Comparison of ENCODE assay signal across 16 cellular contexts in genomic region chr22:29629382-29630179, GRCh38. TPM values are rescaled to one million over a fixed set of nuclear protein-coding genes. Genes with fewer than 3 reads are reported as not detected.
DNase-seq lines count a peak whose midpoint lies in the region; ATAC-seq, FAIRE-seq and TF ChIP-seq lines count a peak whose summit lies in the region.
"Had no signal": no experiment of that assay in that cellular context is flagged by ENCODE, and none has a peak within 500 bp of the region (broad histone marks: within the 10 kb centered on the region; RNA-seq: fewer than 3 reads in every experiment).

No MANE protein-coding gene starts in this region.

- H3K36me3 ChIP-seq in Caco-2 (ENCODE audit: control insufficient read depth, insufficient read depth, low read length) (no peaks in the 10 kb centered on the region), astrocyte (ENCODE audit: insufficient read depth, low read length) (no peaks in the 10 kb centered on the region)

- no peak for ATAC-seq in naive thymus-derived CD8-positive, alpha-beta T cell
- ATAC-seq in GM18867 (IDR thresholded peaks at IDR 0.05; ENCODE audit: unreplicated experiment): no peak

- peak overlapping the region; percentile 13 for H3K9ac ChIP-seq in astrocyte (ENCODE audit: low read length)
- H3K9ac ChIP-seq: BLaER1 had no signal

- CTCF ChIA-PET in Caco-2 (lab: Charles Lee): interaction anchor here (1.1 kb wide), 1 partner anchor 76 kb away, joined by 3 read pairs; the partner anchor contains the start of gene THOC5

- peak overlapping the region; percentile 38 for H3K27ac ChIP-seq in astrocyte (ENCODE audit: low read depth, low read length)
- H3K27ac ChIP-seq: BLaER1 had no signal

- H3K9me3 Mint-ChIP-seq in Caco-2 (ENCODE audit: unreplicated experiment): no peaks in the 10 kb centered on the region
- no peaks in the 10 kb centered on the region for H3K9me3 Mint-ChIP-seq in astrocyte (ENCODE audit: unreplicated experiment)
- no peaks in the 10 kb centered on the region for H3K9me3 Mint-ChIP-seq in naive thymus-derived CD8-positive, alpha-beta T cell

- TF ChIP-seq CTCF in Caco-2 (IDR thresholded peaks at IDR 0.05; ENCODE audit: insufficient read depth in 1 of 2, low read depth in 1 of 2, low read length in 1 of 2, severe bottlenecking in 1 of 2, unreplicated experiment in 1 of 2) (no peak), astrocyte (IDR thresholded peaks at IDR 0.05; ENCODE audit: insufficient read depth, low read depth, low read length) (no peak)

- intact Hi-C loops in Caco-2 (cut with micrococcal nuclease; ENCODE audit: unreplicated experiment): no loop called here

- FAIRE-seq in astrocyte (lab: Jason Lieb, UNC): no peak

- peaks cover 95% of the 10 kb centered on the region for H3K79me2 ChIP-seq in astrocyte (ENCODE audit: insufficient read depth, low read length)

- H4K20me1 ChIP-seq in astrocyte (ENCODE audit: insufficient read depth, low read length): no peaks in the 10 kb centered on the region

- H3K27me3 Mint-ChIP-seq in Caco-2 (ENCODE audit: insufficient read depth, unreplicated experiment) (no peaks in the 10 kb centered on the region), astrocyte (ENCODE audit: low read depth, unreplicated experiment) (no peaks in the 10 kb centered on the region)
- no peaks in the 10 kb centered on the region for H3K27me3 Mint-ChIP-seq in naive thymus-derived CD8-positive, alpha-beta T cell

- H2AFZ ChIP-seq in astrocyte (ENCODE audit: low read depth, low read length): no peak overlapping the region

- H3K4me2 ChIP-seq in astrocyte (ENCODE audit: low read length): peak overlapping the region; percentile 2
- H3K4me2 ChIP-seq: BLaER1 had no signal

- no peak for DNase-seq in Caco-2
- DNase-seq in OCI-M1 (lab: John Stamatoyannopoulos, UW): peak; percentile 81
- DNase-seq in astrocyte (ENCODE audit: low read depth): no peak
- peak; percentile 26 to 58 for DNase-seq in lung microvascular endothelial cell (ENCODE audit: low read depth in 2 of 2)
- no peak for DNase-seq in effector CD8-positive, alpha-beta T cell (lab: John Stamatoyannopoulos, UW)
- no peak for DNase-seq in naive thymus-derived CD8-positive, alpha-beta T cell
- DNase-seq in T-helper 1 cell: no peak
- DNase-seq: 8988T, DMS153, GOT3, NCI-H187 treated with DMSO at 0.1 percent for 48 hours, NCI-H2171, NCI-H82, SIG-M5 had no signal

- POLR2A ChIA-PET in Caco-2 (lab: Charles Lee): no interaction called here
- POLR2A ChIA-PET in naive thymus-derived CD8-positive, alpha-beta T cell (lab: Charles Lee): interaction anchor here (1.2 kb wide), 1 partner anchor 22 kb away, joined by 3 read pairs; no protein-coding TSS in a partner anchor

- H3K27me3 ChIP-seq in Caco-2 (replicated peaks; ENCODE audit: control insufficient read depth, insufficient read depth, low read length) (no peaks in the 10 kb centered on the region), astrocyte (ENCODE audit: insufficient read depth, low read length) (no peaks in the 10 kb centered on the region)
- H3K27me3 ChIP-seq: BLaER1 had no signal

- H3K4me3 ChIP-seq in Caco-2 (ENCODE audit: low read depth, low read length) (no peak overlapping the region), astrocyte (ENCODE audit: insufficient read depth, low read depth, low read length) (no peak overlapping the region)
- H3K4me3 ChIP-seq: BLaER1 had no signal

- no TSS peak for BruUV-seq in Caco-2 (replicated peaks; lab: Mats Ljungman, UMichigan)

- no peak overlapping the region for H3K4me3 Mint-ChIP-seq in Caco-2 (ENCODE audit: unreplicated experiment)
- H3K4me3 Mint-ChIP-seq in astrocyte (ENCODE audit: unreplicated experiment): no peak overlapping the region
- peak overlapping the region in 2 of 10 donors; percentile 36 to 58 for H3K4me3 Mint-ChIP-seq in naive thymus-derived CD8-positive, alpha-beta T cell

- H3K36me3 Mint-ChIP-seq in Caco-2 (ENCODE audit: insufficient read depth, unreplicated experiment): no peaks in the 10 kb centered on the region
- H3K36me3 Mint-ChIP-seq in astrocyte (ENCODE audit: low read depth, unreplicated experiment): peaks cover 4% of the 10 kb centered on the region
- peaks cover 0 to 9% (median 0%) of the 10 kb centered on the region in 3 donors for H3K36me3 Mint-ChIP-seq in naive thymus-derived CD8-positive, alpha-beta T cell

- H3K9me3 ChIP-seq in Caco-2 (no peaks in the 10 kb centered on the region), astrocyte (ENCODE audit: insufficient read depth, low read depth, low read length) (no peaks in the 10 kb centered on the region)
- H3K9me3 ChIP-seq: BLaER1 had no signal

- H3K27ac Mint-ChIP-seq in Caco-2 (ENCODE audit: unreplicated experiment) (peak overlapping the region; percentile 9), astrocyte (ENCODE audit: unreplicated experiment) (no peak overlapping the region)
- H3K27ac Mint-ChIP-seq in naive thymus-derived CD8-positive, alpha-beta T cell: no peak overlapping the region

- H3K4me1 Mint-ChIP-seq in Caco-2 (ENCODE audit: low read depth, unreplicated experiment) (peaks cover 20% of the 10 kb centered on the region), astrocyte (ENCODE audit: low read depth, unreplicated experiment) (peaks cover 48% of the 10 kb centered on the region)
- H3K4me1 Mint-ChIP-seq in naive thymus-derived CD8-positive, alpha-beta T cell: peaks cover 31 to 72% (median 61%) of the 10 kb centered on the region in 4 donors

- H3K4me1 ChIP-seq in Caco-2 (peaks cover 50% of the 10 kb centered on the region), astrocyte (ENCODE audit: insufficient read depth, low read length) (peaks cover 69% of the 10 kb centered on the region)

RNA-seq across cellular contexts. Expression of gene NF2, which starts 26.1 kb away (rescaled TPM):
- total RNA-seq in Caco-2 (2022) (53.2 and 56.5 TPM in 2 replicates), astrocyte (84.8 and 93.4 TPM in 2 replicates), lung microvascular endothelial cell (36.6 and 43.3 TPM in 2 replicates)
- total RNA-seq in naive thymus-derived CD8-positive, alpha-beta T cell: 10 to 100 TPM; 23.6 to 25.4 TPM
- 10 to 100 TPM; 15.3 to 16.8 (median 15.5) TPM for polyA plus RNA-seq in naive thymus-derived CD8-positive, alpha-beta T cell

RNA-seq across cellular contexts. Expression of gene NIPSNAP1, which starts 48.7 kb away (rescaled TPM):
- total RNA-seq in Caco-2 (2022) (81.8 and 102 TPM in 2 replicates), astrocyte (84.7 and 85.4 TPM in 2 replicates), lung microvascular endothelial cell (14.9 and 35.1 TPM in 2 replicates)
- total RNA-seq in naive thymus-derived CD8-positive, alpha-beta T cell: 10 to 100 TPM; 43.4 to 46.1 TPM
- 10 to 100 TPM; 58.9 to 62.8 (median 59.6) TPM for polyA plus RNA-seq in naive thymus-derived CD8-positive, alpha-beta T cell

Comparison
In these comparisons a context has a peak if more than half of its experiments do, and no peak if none do; other contexts are left out.
1. DNase-seq: peak in OCI-M1 (single experiment) and lung microvascular endothelial cell (2 of 2); none in Caco-2 (0 of 2), astrocyte (single experiment), effector CD8-positive, alpha-beta T cell (single experiment), naive thymus-derived CD8-positive, alpha-beta T cell (0 of 10) and T-helper 1 cell (0 of 5).